17 cellular contexts compared by ENCODE assay signal in the genomic region with DNA sequence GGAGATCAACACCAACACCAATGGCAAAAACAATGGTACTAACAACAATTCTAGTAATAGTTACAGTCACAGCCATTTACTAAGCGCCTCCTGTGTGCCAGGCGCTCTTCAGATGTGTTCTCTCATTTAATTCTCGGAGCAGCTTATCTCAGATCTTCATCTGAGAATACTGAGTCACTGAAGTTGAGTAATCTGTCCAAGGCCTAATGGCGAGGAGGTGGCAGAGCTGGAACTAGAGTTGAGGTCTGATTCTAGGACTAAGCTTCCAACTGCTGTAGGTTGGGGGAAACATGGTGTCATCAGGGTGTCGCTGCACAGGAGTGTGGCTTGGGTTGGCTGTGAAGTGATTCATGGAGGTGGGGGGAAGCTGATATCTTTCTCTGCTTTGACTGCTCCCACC.
DNase-seq lines count a peak whose midpoint lies in the region; ATAC-seq and TF ChIP-seq lines count a peak whose summit lies in the region.
"Had no signal": no experiment of that assay in that cellular context is flagged by ENCODE, and none has a peak within 500 bp of the region (broad histone marks: within the 10 kb centered on the region; RNA-seq: fewer than 3 reads in every experiment).

No MANE protein-coding gene starts in this region.

- CTCF ChIA-PET in activated CD8-positive, alpha-beta memory T cell treated with anti-CD3 and anti-CD28 coated beads, Interleukin-2, amount 10 ng/mL, durations not matched to agents 7 days and 5 days (lab: Charles Lee) = interaction anchor here (0.6 to 1.7 kb wide), 3 partner anchors 12 to 185 kb away, joined by 3 to 4 read pairs (median 3); no protein-coding TSS in a partner anchor

- H3K27ac Mint-ChIP-seq in activated CD8-positive, alpha-beta memory T cell treated with anti-CD3 and anti-CD28 coated beads, Interleukin-2, amount 10 ng/mL, durations not matched to agents 7 days and 5 days = no peak overlapping the region
- H3K27ac Mint-ChIP-seq: activated CD8-positive, alpha-beta T cell treated with anti-CD3 and anti-CD28 coated beads, Interleukin-2, amount 10 ng/mL, durations not matched to agents 7 days and 5 days; activated naive CD4-positive, alpha-beta T cell treated with anti-CD3 and anti-CD28 coated beads, Interleukin-2, amount 10 ng/mL, durations not matched to agents 7 days and 5 days had no signal

- H3K4me3 Mint-ChIP-seq in activated CD8-positive, alpha-beta memory T cell treated with anti-CD3 and anti-CD28 coated beads, Interleukin-2, amount 10 ng/mL, durations not matched to agents 7 days and 5 days = no peak overlapping the region
- H3K4me3 Mint-ChIP-seq: activated CD8-positive, alpha-beta T cell treated with anti-CD3 and anti-CD28 coated beads, Interleukin-2, amount 10 ng/mL, durations not matched to agents 7 days and 5 days; activated naive CD4-positive, alpha-beta T cell treated with anti-CD3 and anti-CD28 coated beads, Interleukin-2, amount 10 ng/mL, durations not matched to agents 7 days and 5 days had no signal

- H3K4me3 ChIP-seq in coronary artery = no peak overlapping the region
- H3K4me3 ChIP-seq: tibial nerve had no signal

- no peak overlapping the region for H3K27ac ChIP-seq in coronary artery
- H3K27ac ChIP-seq: RWPE1, tibial nerve had no signal

- no peaks in the 10 kb centered on the region for H3K9me3 Mint-ChIP-seq in activated CD8-positive, alpha-beta memory T cell treated with anti-CD3 and anti-CD28 coated beads, Interleukin-2, amount 10 ng/mL, durations not matched to agents 7 days and 5 days (ENCODE audit: low read depth)
- H3K9me3 Mint-ChIP-seq: activated naive CD4-positive, alpha-beta T cell treated with anti-CD3 and anti-CD28 coated beads, Interleukin-2, amount 10 ng/mL, durations not matched to agents 7 days and 5 days had no signal

- no peak for TF ChIP-seq POLR2A in erythroblast (IDR thresholded peaks at IDR 0.05; ENCODE audit: low read length)

- intact Hi-C loops in left ventricle myocardium superior (cut with micrococcal nuclease) = no loop called here
- intact Hi-C loops in Right ventricle myocardium inferior (cut with DNase I) = loop anchor here (5.0 kb wide), 2 partner anchors 62 to 538 kb away; partner anchors contain the start of gene CYP26B1

- H3K36me3 Mint-ChIP-seq in activated CD8-positive, alpha-beta memory T cell treated with anti-CD3 and anti-CD28 coated beads, Interleukin-2, amount 10 ng/mL, durations not matched to agents 7 days and 5 days = no peaks in the 10 kb centered on the region
- H3K36me3 Mint-ChIP-seq: activated naive CD4-positive, alpha-beta T cell treated with anti-CD3 and anti-CD28 coated beads, Interleukin-2, amount 10 ng/mL, durations not matched to agents 7 days and 5 days had no signal

- no peak for ATAC-seq in left ventricle myocardium superior
- ATAC-seq in Right ventricle myocardium inferior = no peak
- ATAC-seq in activated CD8-positive, alpha-beta memory T cell treated with anti-CD3 and anti-CD28 coated beads, Interleukin-2, amount 10 ng/mL, durations not matched to agents 7 days and 5 days = no peak
- no peak for ATAC-seq in GM19397 (IDR thresholded peaks at IDR 0.05; ENCODE audit: unreplicated experiment)
- ATAC-seq in HG03439 (IDR thresholded peaks at IDR 0.05; ENCODE audit: unreplicated experiment) = no peak
- ATAC-seq: activated CD8-positive, alpha-beta T cell treated with anti-CD3 and anti-CD28 coated beads, Interleukin-2, amount 10 ng/mL, durations not matched to agents 7 days and 5 days had no signal

- TF ChIP-seq CTCF in coronary artery (IDR thresholded peaks at IDR 0.05) = no peak

- peaks cover 8% of the 10 kb centered on the region for H3K4me1 Mint-ChIP-seq in activated CD8-positive, alpha-beta memory T cell treated with anti-CD3 and anti-CD28 coated beads, Interleukin-2, amount 10 ng/mL, durations not matched to agents 7 days and 5 days

- DNase-seq in left ventricle myocardium superior (peak; percentile 2), Right ventricle myocardium inferior (ENCODE audit: missing footprints) (no peak), erythroblast (lab: John Stamatoyannopoulos, UW) (peak; percentile 44 to 57), SHP77 treated with DMSO at 0.1 percent for 48 hours (lab: John Stamatoyannopoulos, UW) (no peak), coronary artery (ENCODE audit: low spot score) (no peak)
- peak; percentile 22 for DNase-seq in activated CD8-positive, alpha-beta memory T cell treated with anti-CD3 and anti-CD28 coated beads, Interleukin-2, amount 10 ng/mL, durations not matched to agents 7 days and 5 days
- DNase-seq: activated CD8-positive, alpha-beta T cell treated with anti-CD3 and anti-CD28 coated beads, Interleukin-2, amount 10 ng/mL, durations not matched to agents 7 days and 5 days; cortex of kidney; NCI-H1417 treated with DMSO at 0.1 percent for 48 hours; occipital lobe; stimulated activated CD4-positive, alpha-beta T cell treated with anti-CD3 and anti-CD28 coated beads, Interleukin-15, amount 100 ng/mL, for 24 hours; T-helper 9 cell had no signal

- H3K27me3 Mint-ChIP-seq in activated CD8-positive, alpha-beta memory T cell treated with anti-CD3 and anti-CD28 coated beads, Interleukin-2, amount 10 ng/mL, durations not matched to agents 7 days and 5 days = no peaks in the 10 kb centered on the region

Comparison
In these comparisons a context has a peak if more than half of its experiments do, and no peak if none do; other contexts are left out.
1. DNase-seq: peak in left ventricle myocardium superior (single experiment), activated CD8-positive, alpha-beta memory T cell treated with anti-CD3 and anti-CD28 coated beads, Interleukin-2, amount 10 ng/mL, durations not matched to agents 7 days and 5 days (single experiment) and erythroblast (2 of 2); none in Right ventricle myocardium inferior (single experiment), SHP77 treated with DMSO at 0.1 percent for 48 hours (single experiment) and coronary artery (single experiment).